12 cellular contexts compared by ENCODE assay signal in the genomic region with DNA sequence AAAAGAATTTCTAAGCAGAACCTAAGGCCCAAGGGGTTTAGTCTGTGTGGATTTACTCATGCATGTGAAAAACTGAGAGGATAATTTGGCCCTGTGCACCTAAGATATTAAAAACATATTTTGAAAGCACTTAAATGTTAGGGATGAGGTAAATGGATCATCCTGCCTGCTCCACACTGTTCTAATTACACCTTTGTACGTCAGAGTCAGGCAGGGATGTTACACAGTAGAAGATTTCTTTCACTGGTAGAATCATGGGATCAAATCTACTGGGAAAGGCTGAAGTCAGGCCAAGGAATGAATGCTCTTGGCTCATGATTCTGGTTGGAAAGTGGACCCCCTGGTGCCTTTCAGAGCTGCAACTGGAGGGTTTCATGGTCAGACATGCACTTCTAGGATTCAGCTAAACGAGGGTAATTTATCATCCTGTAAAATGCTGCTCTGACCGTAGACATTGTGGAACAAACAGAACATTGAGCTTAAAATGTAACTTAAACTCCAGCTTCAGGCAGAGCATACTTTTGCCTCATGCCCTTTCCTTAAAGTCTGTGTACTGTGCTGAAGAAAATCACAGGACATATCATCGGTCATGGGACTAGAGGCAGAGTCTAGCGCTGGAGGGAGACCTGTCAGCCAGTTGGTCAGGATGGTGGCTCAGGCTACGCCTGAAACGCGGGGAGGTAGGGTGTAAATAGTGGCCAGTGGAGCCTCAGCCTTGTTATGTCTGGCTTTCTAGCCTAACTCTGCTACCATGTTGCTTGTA. TPM values are rescaled to one million over a fixed set of nuclear protein-coding genes. Genes with fewer than 3 reads are reported as not detected.
DNase-seq lines count a peak whose midpoint lies in the region; ATAC-seq, FAIRE-seq and TF ChIP-seq lines count a peak whose summit lies in the region.
"Had no signal": no experiment of that assay in that cellular context is flagged by ENCODE, and none has a peak within 500 bp of the region (broad histone marks: within the 10 kb centered on the region; RNA-seq: fewer than 3 reads in every experiment).

No MANE protein-coding gene starts in this region.

- POLR2A ChIA-PET in activated CD4-positive, alpha-beta T cell treated with anti-CD3 and anti-CD28 coated beads for 36 hours (lab: Charles Lee) = no interaction called here
- POLR2A ChIA-PET in CD8-positive, alpha-beta memory T cell (lab: Charles Lee) = no interaction called here

- H3K27me3 Mint-ChIP-seq in activated CD4-positive, alpha-beta T cell treated with anti-CD3 and anti-CD28 coated beads for 36 hours = peaks cover 5% of the 10 kb centered on the region
- H3K27me3 Mint-ChIP-seq in CD8-positive, alpha-beta memory T cell = peaks cover 3 to 12% of the 10 kb centered on the region in 2 donors

- H3K4me3 ChIP-seq in ascending aorta (peak overlapping the region in 1 of 2 donors; percentile 68), left ventricle myocardium inferior (peak overlapping the region; percentile 67), skeletal muscle tissue (ENCODE audit: low read length in 3 of 3) (peak overlapping the region in 1 of 3 donors; percentile 1)
- no peak overlapping the region for H3K4me3 ChIP-seq in CD8-positive, alpha-beta memory T cell (ENCODE audit: low read length)
- H3K4me3 ChIP-seq: cardiac muscle cell had no signal

- no peak overlapping the region for H3K4me3 Mint-ChIP-seq in activated CD4-positive, alpha-beta T cell treated with anti-CD3 and anti-CD28 coated beads for 36 hours
- no peak overlapping the region for H3K4me3 Mint-ChIP-seq in CD8-positive, alpha-beta memory T cell
- H3K4me3 Mint-ChIP-seq: CD4-positive, CD25-positive, alpha-beta regulatory T cell had no signal

- peaks cover 8 to 27% of the 10 kb centered on the region in 2 donors for H3K4me1 ChIP-seq in ascending aorta
- peaks cover 21% of the 10 kb centered on the region for H3K4me1 ChIP-seq in left ventricle myocardium inferior
- H3K4me1 ChIP-seq in skeletal muscle tissue (ENCODE audit: control insufficient read depth in 3 of 3, insufficient read depth in 3 of 3, low read length in 3 of 3) = peaks cover 6 to 16% (median 12%) of the 10 kb centered on the region in 3 donors
- H3K4me1 ChIP-seq in CD8-positive, alpha-beta memory T cell (ENCODE audit: insufficient read depth, low read length) = no peaks in the 10 kb centered on the region

- H3K27me3 ChIP-seq in ascending aorta = no peaks in the 10 kb centered on the region
- peaks cover 23% of the 10 kb centered on the region for H3K27me3 ChIP-seq in left ventricle myocardium inferior (ENCODE audit: low read depth)
- no peaks in the 10 kb centered on the region for H3K27me3 ChIP-seq in skeletal muscle tissue (ENCODE audit: control insufficient read depth in 3 of 3, insufficient read depth in 3 of 3, low read length in 3 of 3)
- no peaks in the 10 kb centered on the region for H3K27me3 ChIP-seq in CD8-positive, alpha-beta memory T cell (ENCODE audit: insufficient read depth, low read length, poor library complexity, severe bottlenecking)
- H3K27me3 ChIP-seq: cardiac muscle cell had no signal

- no peaks in the 10 kb centered on the region for H3K9me3 Mint-ChIP-seq in activated CD4-positive, alpha-beta T cell treated with anti-CD3 and anti-CD28 coated beads for 36 hours (ENCODE audit: low read depth)
- H3K9me3 Mint-ChIP-seq in CD8-positive, alpha-beta memory T cell = peaks cover 0 to 3% (median 0%) of the 10 kb centered on the region in 5 donors

- no peaks in the 10 kb centered on the region for H3K36me3 Mint-ChIP-seq in activated CD4-positive, alpha-beta T cell treated with anti-CD3 and anti-CD28 coated beads for 36 hours (ENCODE audit: low read depth)
- H3K36me3 Mint-ChIP-seq in CD8-positive, alpha-beta memory T cell = no peaks in the 10 kb centered on the region
- H3K36me3 Mint-ChIP-seq: CD4-positive, CD25-positive, alpha-beta regulatory T cell had no signal

- intact Hi-C loops in ascending aorta (cut with DNase I) = loop anchor here (5.0 kb wide), 1 partner anchor 670 kb away; no protein-coding TSS in a partner anchor
- intact Hi-C loops in left ventricle myocardium inferior (cut with micrococcal nuclease) = no loop called here
- intact Hi-C loops in activated CD4-positive, alpha-beta T cell treated with anti-CD3 and anti-CD28 coated beads for 36 hours (cut with DNase I, micrococcal nuclease) = no loop called here

- DNase-seq in HTR-8/SVneo (ENCODE audit: insufficient read length, low spot score) = no peak
- DNase-seq in ascending aorta (ENCODE audit: low spot score in 2 of 2) = no peak
- DNase-seq in left ventricle myocardium inferior = no peak
- DNase-seq in stimulated activated CD4-positive, alpha-beta T cell treated with anti-CD3 and anti-CD28 coated beads, Interleukin-12 subunit alpha, Interleukin-12 subunit beta, amount 100 ng/mL, for 4 hours = no peak
- DNase-seq in activated CD4-positive, alpha-beta T cell treated with anti-CD3 and anti-CD28 coated beads for 36 hours = no peak
- DNase-seq in NCI-H510A (lab: John Stamatoyannopoulos, UW) = no peak
- no peak for DNase-seq in CD8-positive, alpha-beta memory T cell
- DNase-seq: activated CD8-positive, alpha-beta memory T cell treated with anti-CD3 and anti-CD28 coated beads, Interleukin-2, amount 50 U/mL, for 4 hours; CD4-positive, CD25-positive, alpha-beta regulatory T cell; stimulated activated CD4-positive, alpha-beta T cell treated with anti-CD3 and anti-CD28 coated beads, Interleukin-4, amount 100 ng/mL, for 4 hours had no signal

- peak overlapping the region in 2 of 3 donors; percentile 17 to 23 for H3K9ac ChIP-seq in skeletal muscle tissue (ENCODE audit: low read depth in 1 of 3, low read length in 3 of 3)

- no peak overlapping the region for H3K27ac Mint-ChIP-seq in activated CD4-positive, alpha-beta T cell treated with anti-CD3 and anti-CD28 coated beads for 36 hours
- no peak overlapping the region for H3K27ac Mint-ChIP-seq in CD8-positive, alpha-beta memory T cell
- H3K27ac Mint-ChIP-seq: CD4-positive, CD25-positive, alpha-beta regulatory T cell had no signal

- H3K27ac ChIP-seq in ascending aorta (peak overlapping the region; percentile 80 to 83), left ventricle myocardium inferior (replicated peaks) (peak overlapping the region; percentile 83), skeletal muscle tissue (ENCODE audit: low read depth, low read length) (peak overlapping the region; percentile 72)
- H3K27ac ChIP-seq in CD8-positive, alpha-beta memory T cell (ENCODE audit: low read depth, low read length) = no peak overlapping the region
- H3K27ac ChIP-seq: cardiac muscle cell had no signal

- no peaks in the 10 kb centered on the region for H3K36me3 ChIP-seq in ascending aorta
- no peaks in the 10 kb centered on the region for H3K36me3 ChIP-seq in left ventricle myocardium inferior
- H3K36me3 ChIP-seq in skeletal muscle tissue (ENCODE audit: control insufficient read depth in 3 of 3, insufficient read depth in 3 of 3, low read length in 3 of 3) = no peaks in the 10 kb centered on the region
- no peaks in the 10 kb centered on the region for H3K36me3 ChIP-seq in CD8-positive, alpha-beta memory T cell (ENCODE audit: insufficient read depth, low read length)
- H3K36me3 ChIP-seq: cardiac muscle cell had no signal

- TF ChIP-seq CTCF in ascending aorta (IDR thresholded peaks at IDR 0.05) (no peak), left ventricle myocardium inferior (IDR thresholded peaks at IDR 0.05; ENCODE audit: borderline replicate concordance) (no peak)

- FAIRE-seq in HTR-8/SVneo (lab: Jason Lieb, UNC) = peak; percentile 57

- no peak for ATAC-seq in activated CD4-positive, alpha-beta T cell treated with anti-CD3 and anti-CD28 coated beads for 36 hours

- CTCF ChIA-PET in activated CD4-positive, alpha-beta T cell treated with anti-CD3 and anti-CD28 coated beads for 36 hours (lab: Charles Lee) = no interaction called here
- CTCF ChIA-PET in CD8-positive, alpha-beta memory T cell (lab: Charles Lee) = no interaction called here

- H3K9me3 ChIP-seq in ascending aorta = no peaks in the 10 kb centered on the region
- H3K9me3 ChIP-seq in left ventricle myocardium inferior (replicated peaks) = no peaks in the 10 kb centered on the region
- no peaks in the 10 kb centered on the region for H3K9me3 ChIP-seq in skeletal muscle tissue (ENCODE audit: control insufficient read depth in 3 of 3, low read length in 3 of 3)
- H3K9me3 ChIP-seq in CD8-positive, alpha-beta memory T cell (ENCODE audit: low read length) = no peaks in the 10 kb centered on the region

- no peaks in the 10 kb centered on the region for H3K4me1 Mint-ChIP-seq in activated CD4-positive, alpha-beta T cell treated with anti-CD3 and anti-CD28 coated beads for 36 hours
- H3K4me1 Mint-ChIP-seq in CD8-positive, alpha-beta memory T cell = no peaks in the 10 kb centered on the region
- H3K4me1 Mint-ChIP-seq: CD4-positive, CD25-positive, alpha-beta regulatory T cell had no signal

RNA-seq across cellular contexts. Expression of gene KCNE4, which starts 4.8 kb away (rescaled TPM):
- 18.3 TPM for total RNA-seq in ascending aorta
- 3.1 TPM for total RNA-seq in left ventricle myocardium inferior
- total RNA-seq in skeletal muscle tissue = 7.3 TPM
- not detected for total RNA-seq in activated CD4-positive, alpha-beta T cell treated with anti-CD3 and anti-CD28 coated beads for 36 hours
- not detected for total RNA-seq in CD8-positive, alpha-beta memory T cell
- not detected for polyA plus RNA-seq in CD8-positive, alpha-beta memory T cell
- total RNA-seq: CD4-positive, CD25-positive, alpha-beta regulatory T cell had no signal
- polyA plus RNA-seq: CD4-positive, CD25-positive, alpha-beta regulatory T cell had no signal
